9 cellular contexts compared by ENCODE assay signal in genomic region chr1:226633541-226634155, GRCh38.
DNase-seq lines count a peak whose midpoint lies in the region; ATAC-seq, FAIRE-seq and TF ChIP-seq lines count a peak whose summit lies in the region.
"Had no signal": no experiment of that assay in that cellular context is flagged by ENCODE, and none has a peak within 500 bp of the region (broad histone marks: within the 10 kb centered on the region; RNA-seq: fewer than 3 reads in every experiment).

No MANE protein-coding gene starts in this region.

- peak; percentile 23 for FAIRE-seq in GM12891 (lab: Jason Lieb, UNC)

- peak; percentile 8 for ATAC-seq in GM21786 (IDR thresholded peaks at IDR 0.05; ENCODE audit: unreplicated experiment)

- H3K4me3 Mint-ChIP-seq in activated T-helper 1 cell treated with anti-CD3 and anti-CD28 coated beads, Interleukin-12 subunit alpha, Interleukin-12 subunit beta, Interleukin-2, Interleukin-4 antibody, amounts not matched to agents 30 ng/mL and 10 ng/mL and 1 ng/mL, durations not matched to agents 14 hours and 24 hours and 36 hours = no peak overlapping the region
- H3K4me3 Mint-ChIP-seq: neural crest cell had no signal

- no peak for TF ChIP-seq POLR2A in GM12891 (IDR thresholded peaks at IDR 0.05; ENCODE audit: low read depth, low read length)

- H3K27me3 Mint-ChIP-seq in activated T-helper 1 cell treated with anti-CD3 and anti-CD28 coated beads, Interleukin-12 subunit alpha, Interleukin-12 subunit beta, Interleukin-2, Interleukin-4 antibody, amounts not matched to agents 30 ng/mL and 10 ng/mL and 1 ng/mL, durations not matched to agents 14 hours and 24 hours and 36 hours (ENCODE audit: insufficient read depth) = no peaks in the 10 kb centered on the region

- DNase-seq in GM12891 (ENCODE audit: insufficient read length, low spot score) = no peak
- no peak for DNase-seq in activated T-helper 1 cell treated with anti-CD3 and anti-CD28 coated beads, Interleukin-12 subunit alpha, Interleukin-12 subunit beta, Interleukin-2, Interleukin-4 antibody, amounts not matched to agents 30 ng/mL and 10 ng/mL and 1 ng/mL, durations not matched to agents 14 hours and 24 hours and 36 hours (ENCODE audit: low spot score)
- DNase-seq in NOMO-1 treated with DMSO at 0.1 percent for 48 hours (lab: John Stamatoyannopoulos, UW; ENCODE audit: unreplicated experiment) = no peak
- no peak for DNase-seq in GOT3 (lab: John Stamatoyannopoulos, UW)
- no peak for DNase-seq in MV-4-11 (lab: John Stamatoyannopoulos, UW)
- DNase-seq in SKM-1 (lab: John Stamatoyannopoulos, UW; ENCODE audit: unreplicated experiment) = no peak

- H3K27ac ChIP-seq in neutrophil = peak overlapping the region; percentile 52

- peak overlapping the region; percentile 56 for H3K27ac Mint-ChIP-seq in activated T-helper 1 cell treated with anti-CD3 and anti-CD28 coated beads, Interleukin-12 subunit alpha, Interleukin-12 subunit beta, Interleukin-2, Interleukin-4 antibody, amounts not matched to agents 30 ng/mL and 10 ng/mL and 1 ng/mL, durations not matched to agents 14 hours and 24 hours and 36 hours

- H3K9me3 Mint-ChIP-seq in activated T-helper 1 cell treated with anti-CD3 and anti-CD28 coated beads, Interleukin-12 subunit alpha, Interleukin-12 subunit beta, Interleukin-2, Interleukin-4 antibody, amounts not matched to agents 30 ng/mL and 10 ng/mL and 1 ng/mL, durations not matched to agents 14 hours and 24 hours and 36 hours = no peaks in the 10 kb centered on the region
- H3K9me3 Mint-ChIP-seq: neural crest cell had no signal

- intact Hi-C loops in activated T-helper 1 cell treated with anti-CD3 and anti-CD28 coated beads, Interleukin-12 subunit alpha, Interleukin-12 subunit beta, Interleukin-2, Interleukin-4 antibody, amounts not matched to agents 30 ng/mL and 10 ng/mL and 1 ng/mL, durations not matched to agents 14 hours and 24 hours and 36 hours (cut with micrococcal nuclease) = loop anchor here (1.0 to 2.0 kb wide), 6 partner anchors 7 to 195 kb away; no protein-coding TSS in a partner anchor

- peaks cover 35% of the 10 kb centered on the region for H3K36me3 Mint-ChIP-seq in activated T-helper 1 cell treated with anti-CD3 and anti-CD28 coated beads, Interleukin-12 subunit alpha, Interleukin-12 subunit beta, Interleukin-2, Interleukin-4 antibody, amounts not matched to agents 30 ng/mL and 10 ng/mL and 1 ng/mL, durations not matched to agents 14 hours and 24 hours and 36 hours (ENCODE audit: low read depth)

- H3K4me1 ChIP-seq in neutrophil (ENCODE audit: control insufficient read depth in 1 of 2, insufficient read depth in 1 of 2, low read depth in 1 of 2, low read length in 1 of 2) = peaks cover 0 to 6% of the 10 kb centered on the region in 2 experiments

- H3K27me3 ChIP-seq in neutrophil = no peaks in the 10 kb centered on the region

- H3K4me3 ChIP-seq in neutrophil (ENCODE audit: low read depth in 1 of 2, low read length in 1 of 2) = no peak overlapping the region

- peaks cover 34% of the 10 kb centered on the region for H3K4me1 Mint-ChIP-seq in activated T-helper 1 cell treated with anti-CD3 and anti-CD28 coated beads, Interleukin-12 subunit alpha, Interleukin-12 subunit beta, Interleukin-2, Interleukin-4 antibody, amounts not matched to agents 30 ng/mL and 10 ng/mL and 1 ng/mL, durations not matched to agents 14 hours and 24 hours and 36 hours (ENCODE audit: low read depth)

- H3K36me3 ChIP-seq in neutrophil = peaks cover 77% of the 10 kb centered on the region

- H3K9me3 ChIP-seq in neutrophil = no peaks in the 10 kb centered on the region

- no peak for TF ChIP-seq CTCF in neutrophil (IDR thresholded peaks at IDR 0.05)

TF ChIP-seq in GM12891, 5 proteins besides CTCF, POLR2A, EP300 and RAD21:
- no peak for TF ChIP-seq PAX5 (IDR thresholded peaks at IDR 0.05; ENCODE audit: insufficient read depth, low read length, severe bottlenecking)
- TF ChIP-seq TAF1 (IDR thresholded peaks at IDR 0.05; ENCODE audit: low read depth, low read length) = no peak
- no peak for TF ChIP-seq POLR2AphosphoS5 (IDR thresholded peaks at IDR 0.05; ENCODE audit: low read depth, low read length)
TF ChIP-seq in GM12891: peak in this region for 0.
